In the genomic region with DNA sequence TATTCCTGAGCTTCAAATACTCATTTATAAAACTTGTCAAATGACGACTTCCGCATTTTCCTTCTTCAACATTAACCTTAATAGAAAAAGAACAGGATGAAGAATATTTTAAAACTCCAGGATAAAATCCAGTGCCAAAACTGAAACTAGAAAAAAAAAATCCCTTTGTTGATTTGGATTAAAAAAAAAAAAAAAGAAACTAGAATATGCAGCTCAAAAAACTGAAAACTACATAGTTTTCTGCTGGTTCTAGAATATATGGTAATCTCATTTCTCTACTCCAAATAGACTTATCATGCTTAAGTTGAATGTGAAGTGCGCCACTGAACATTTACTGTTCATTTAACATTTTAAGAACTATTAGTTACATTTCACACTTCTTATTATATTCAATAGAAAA, we compare ENCODE assay signal across 10 cellular contexts. TPM values are rescaled to one million over a fixed set of nuclear protein-coding genes. Genes with fewer than 3 reads are reported as not detected.
DNase-seq lines count a peak whose midpoint lies in the region; ATAC-seq lines count a peak whose summit lies in the region.
"Had no signal": no experiment of that assay in that cellular context is flagged by ENCODE, and none has a peak within 500 bp of the region (broad histone marks: within the 10 kb centered on the region; RNA-seq: fewer than 3 reads in every experiment).

No MANE protein-coding gene starts in this region.

- H3K4me3 Mint-ChIP-seq in activated T-cell treated with anti-CD3 and anti-CD28 coated beads, Interleukin-2, amount 50 U/mL, for 4 hours, result peak overlapping the region; percentile 100
- H3K4me3 Mint-ChIP-seq in activated CD4-positive, alpha-beta memory T cell treated with anti-CD3 and anti-CD28 coated beads for 36 hours, result peak overlapping the region; percentile 67

- H3K9ac ChIP-seq in subcutaneous abdominal adipose tissue (ENCODE audit: low read length in 5 of 5), result no peak overlapping the region

- no peaks in the 10 kb centered on the region for H3K9me3 Mint-ChIP-seq in activated T-cell treated with anti-CD3 and anti-CD28 coated beads, Interleukin-2, amount 50 U/mL, for 4 hours
- no peaks in the 10 kb centered on the region for H3K9me3 Mint-ChIP-seq in activated CD4-positive, alpha-beta memory T cell treated with anti-CD3 and anti-CD28 coated beads for 36 hours

- H3K36me3 Mint-ChIP-seq in activated T-cell treated with anti-CD3 and anti-CD28 coated beads, Interleukin-2, amount 50 U/mL, for 4 hours (ENCODE audit: insufficient read depth), result peaks cover 80% of the 10 kb centered on the region
- H3K36me3 Mint-ChIP-seq in activated CD4-positive, alpha-beta memory T cell treated with anti-CD3 and anti-CD28 coated beads for 36 hours, result peaks cover 92% of the 10 kb centered on the region

- H3K4me1 ChIP-seq in right cardiac atrium (ENCODE audit: control insufficient read depth, insufficient read depth, low read length) (peaks cover 10% of the 10 kb centered on the region), subcutaneous abdominal adipose tissue (ENCODE audit: control insufficient read depth in 5 of 5, insufficient read depth in 5 of 5, low read length in 5 of 5) (peaks cover 11 to 92% (median 92%) of the 10 kb centered on the region in 5 donors)

- WGBS in right cardiac atrium, result 15% methylated on average over 3 of the region's 3 CpGs

- H3K9me3 ChIP-seq in right cardiac atrium (ENCODE audit: control insufficient read depth, low read length) (no peaks in the 10 kb centered on the region), subcutaneous abdominal adipose tissue (ENCODE audit: control insufficient read depth in 5 of 5, low read length in 5 of 5) (no peaks in the 10 kb centered on the region)

- H3K27me3 Mint-ChIP-seq in activated T-cell treated with anti-CD3 and anti-CD28 coated beads, Interleukin-2, amount 50 U/mL, for 4 hours (ENCODE audit: low read depth), result no peaks in the 10 kb centered on the region
- H3K27me3 Mint-ChIP-seq in activated CD4-positive, alpha-beta memory T cell treated with anti-CD3 and anti-CD28 coated beads for 36 hours, result no peaks in the 10 kb centered on the region

- no peaks in the 10 kb centered on the region for H3K27me3 ChIP-seq in right cardiac atrium (ENCODE audit: control insufficient read depth, insufficient read depth)
- no peaks in the 10 kb centered on the region for H3K27me3 ChIP-seq in subcutaneous abdominal adipose tissue (ENCODE audit: control insufficient read depth in 5 of 5, insufficient read depth in 4 of 5, low read length in 5 of 5)

- H3K27ac ChIP-seq in right cardiac atrium (ENCODE audit: low read length) (no peak overlapping the region), subcutaneous abdominal adipose tissue (ENCODE audit: low read depth, low read length) (peak overlapping the region; percentile 68)

- intact Hi-C loops in activated CD4-positive, alpha-beta memory T cell treated with anti-CD3 and anti-CD28 coated beads for 36 hours (cut with micrococcal nuclease), result loop anchor here (2.0 to 10.0 kb wide), 2 partner anchors 13 to 1093 kb away; no protein-coding TSS in a partner anchor
- intact Hi-C loops in right cardiac atrium (cut with DNase I), result no loop called here

- no peak for ATAC-seq in activated T-cell treated with anti-CD3 and anti-CD28 coated beads, Interleukin-2, amount 50 U/mL, for 4 hours
- ATAC-seq in right cardiac atrium (no peak), esophagus mucosa (no peak)
- ATAC-seq: left colon had no signal

- CTCF ChIA-PET in activated CD4-positive, alpha-beta memory T cell treated with anti-CD3 and anti-CD28 coated beads for 36 hours (lab: Charles Lee), result interaction anchor here (0.7 to 3.7 kb wide), 4 partner anchors 11 to 508 kb away, joined by 3 to 34 read pairs (median 4); no protein-coding TSS in a partner anchor

- peak overlapping the region; percentile 80 for H3K27ac Mint-ChIP-seq in activated CD4-positive, alpha-beta memory T cell treated with anti-CD3 and anti-CD28 coated beads for 36 hours

- H3K36me3 ChIP-seq in subcutaneous abdominal adipose tissue (ENCODE audit: control insufficient read depth in 5 of 5, insufficient read depth in 5 of 5, low read length in 5 of 5), result peaks cover 0 to 12% (median 3%) of the 10 kb centered on the region in 5 donors

- H3K4me3 ChIP-seq in right cardiac atrium (ENCODE audit: low read length) (peak overlapping the region; percentile 40), subcutaneous abdominal adipose tissue (ENCODE audit: low read depth in 1 of 5, low read length in 5 of 5) (peak overlapping the region in 2 of 5 donors; percentile 38 to 50)

- POLR2A ChIA-PET in activated CD4-positive, alpha-beta memory T cell treated with anti-CD3 and anti-CD28 coated beads for 36 hours (lab: Charles Lee), result interaction anchor here (0.6 to 2.2 kb wide), 5 partner anchors 10 to 854 kb away, joined by 3 to 13 read pairs (median 7); a partner anchor contains a TSS

- peaks cover 74% of the 10 kb centered on the region for H3K4me1 Mint-ChIP-seq in activated T-cell treated with anti-CD3 and anti-CD28 coated beads, Interleukin-2, amount 50 U/mL, for 4 hours (ENCODE audit: low read depth)
- H3K4me1 Mint-ChIP-seq in activated CD4-positive, alpha-beta memory T cell treated with anti-CD3 and anti-CD28 coated beads for 36 hours (ENCODE audit: low read depth), result peaks cover 77% of the 10 kb centered on the region

- DNase-seq in activated T-cell treated with anti-CD3 and anti-CD28 coated beads, Interleukin-2, amount 50 U/mL, for 4 hours, result no peak
- DNase-seq in activated T-cell treated with anti-CD3 and anti-CD28 coated beads for 4 hours (no peak), right cardiac atrium (no peak), DMS153 (lab: John Stamatoyannopoulos, UW) (no peak), HUDEP-2 (lab: John Stamatoyannopoulos, UW; ENCODE audit: unreplicated experiment in 76 of 76) (no peak)
- DNase-seq in activated CD4-positive, alpha-beta memory T cell treated with anti-CD3 and anti-CD28 coated beads for 36 hours, result no peak
- DNase-seq: amniotic stem cell, left colon had no signal

RNA-seq across cellular contexts. Expression of a gene that starts 6.0 kb away (rescaled TPM):
- total RNA-seq in activated T-cell treated with anti-CD3 and anti-CD28 coated beads, Interleukin-2, amount 50 U/mL, for 4 hours, result 100 to 1,000 TPM; 348 to 373 (median 355) TPM
- total RNA-seq in activated CD4-positive, alpha-beta memory T cell treated with anti-CD3 and anti-CD28 coated beads for 36 hours, result 100 to 1,000 TPM; 184 to 187 TPM
- 10 to 100 TPM; 50.5 to 79.7 (median 53.2) TPM for total RNA-seq in right cardiac atrium
- polyA plus RNA-seq in right cardiac atrium, result 45.8 TPM
- total RNA-seq in esophagus mucosa, result 86.0 TPM
